Comparison of ENCODE assay signal across 8 cellular contexts in the genomic region with DNA sequence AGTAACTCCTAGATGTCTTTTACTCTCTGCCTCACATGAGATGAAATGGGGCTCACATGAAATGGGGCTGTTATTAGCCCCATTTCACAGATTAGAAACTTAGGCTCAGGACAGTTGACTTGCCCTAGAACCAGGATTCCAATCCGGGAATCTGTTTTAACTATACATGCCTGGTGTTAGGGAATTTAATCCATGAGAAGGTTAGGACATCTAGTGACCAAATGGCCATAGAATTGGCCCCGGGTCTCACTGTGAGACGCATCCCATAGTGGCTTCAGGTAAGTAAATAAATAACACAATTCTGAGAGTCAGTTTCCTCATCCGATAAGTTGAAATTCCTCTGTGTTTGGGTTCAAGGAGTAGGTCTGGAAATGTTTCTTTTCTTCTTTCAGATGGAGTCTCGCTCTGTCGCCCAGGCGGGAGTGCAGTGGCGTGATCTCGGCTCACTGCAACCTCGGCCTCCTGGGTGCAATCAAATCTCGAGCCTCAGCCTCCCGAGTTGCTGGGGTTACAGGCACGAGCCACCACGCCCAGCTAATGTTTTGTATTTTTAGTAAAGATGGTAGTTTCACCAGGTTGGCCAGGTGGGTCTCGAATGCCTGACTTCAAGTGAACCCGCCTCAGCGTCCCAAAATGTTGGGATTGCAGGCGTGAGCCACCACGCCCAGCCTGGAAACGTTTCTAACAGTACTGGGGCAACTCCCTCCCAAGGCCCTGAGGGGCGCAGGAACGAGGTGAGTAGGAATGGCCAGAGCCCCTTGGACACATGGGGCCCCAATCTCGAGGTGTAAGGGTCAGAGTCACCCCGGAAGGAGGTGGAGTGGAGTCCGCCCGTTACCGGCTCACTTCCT. TPM values are rescaled to one million over a fixed set of nuclear protein-coding genes. Genes with fewer than 3 reads are reported as not detected.
DNase-seq lines count a peak whose midpoint lies in the region; ATAC-seq and TF ChIP-seq lines count a peak whose summit lies in the region.

No MANE protein-coding gene starts in this region.

- H3K9me3 Mint-ChIP-seq in Calu3 (ENCODE audit: low read depth, unreplicated experiment): no peaks in the 10 kb centered on the region

- DNase-seq in Calu3: peak; percentile 54
- no peak for DNase-seq in LNCaP clone FGC (ENCODE audit: low read depth)
- DNase-seq in ascending aorta (ENCODE audit: low spot score in 2 of 2): peak in 1 of 2 donors; percentile 69
- DNase-seq in left colon: peak; percentile 47 to 51
- peak; percentile 48 for DNase-seq in testis
- no peak for DNase-seq in NCI-H2107 (lab: John Stamatoyannopoulos, UW)
- no peak for DNase-seq in ecto neural progenitor cell (ENCODE audit: low spot score)

- peak overlapping the region; percentile 90 for H3K4me3 Mint-ChIP-seq in Calu3 (ENCODE audit: low read depth, unreplicated experiment)

- peaks cover 41% of the 10 kb centered on the region for H3K36me3 Mint-ChIP-seq in Calu3 (ENCODE audit: insufficient read depth, unreplicated experiment)

- peak overlapping the region; percentile 70 for H3K4me3 ChIP-seq in LNCaP clone FGC (ENCODE audit: low read depth, low read length)
- H3K4me3 ChIP-seq in ascending aorta: peak overlapping the region; percentile 68 to 75
- peak overlapping the region; percentile 58 to 91 for H3K4me3 ChIP-seq in testis

- TF ChIP-seq CTCF in Calu3 (IDR thresholded peaks at IDR 0.05; ENCODE audit: unreplicated experiment) (no peak), LNCaP clone FGC (IDR thresholded peaks at IDR 0.05; ENCODE audit: control insufficient read depth, extremely low read depth, insufficient read depth) (no peak), ascending aorta (IDR thresholded peaks at IDR 0.05) (no peak), testis (IDR thresholded peaks at IDR 0.05) (peak in 1 of 3 experiments; percentile 3)

- H3K27me3 ChIP-seq in ascending aorta (no peaks in the 10 kb centered on the region), testis (no peaks in the 10 kb centered on the region)

- intact Hi-C loops in Calu3 (cut with micrococcal nuclease; ENCODE audit: unreplicated experiment): no loop called here
- intact Hi-C loops in ascending aorta (cut with DNase I): loop anchor here (2.0 to 10.0 kb wide), 9 partner anchors 116 to 810 kb away; a partner anchor contains a TSS
- intact Hi-C loops in left colon (cut with DNase I, micrococcal nuclease): no loop called here
- intact Hi-C loops in testis (cut with DNase I; ENCODE audit: low total_unique reads): no loop called here

- H3K36me3 ChIP-seq in ascending aorta (peaks cover 13 to 14% of the 10 kb centered on the region in 2 donors), testis (ENCODE audit: low read depth, missing control alignments) (no peaks in the 10 kb centered on the region)

- peak; percentile 44 for ATAC-seq in left colon
- ATAC-seq in GM21515 (IDR thresholded peaks at IDR 0.05; ENCODE audit: unreplicated experiment): no peak

- CTCF ChIA-PET in Calu3 (lab: Charles Lee): no interaction called here

- H3K4me1 ChIP-seq in ascending aorta (peaks cover 5 to 22% of the 10 kb centered on the region in 2 donors), testis (peaks cover 13% of the 10 kb centered on the region)

- peak overlapping the region; percentile 96 for H3K27ac Mint-ChIP-seq in Calu3 (ENCODE audit: unreplicated experiment)

- H3K27ac ChIP-seq in ascending aorta: peak overlapping the region; percentile 90 to 93
- peak overlapping the region; percentile 97 to 98 for H3K27ac ChIP-seq in testis

- no peak for TF ChIP-seq POLR2A in testis (IDR thresholded peaks at IDR 0.05)

- peaks cover 31% of the 10 kb centered on the region for H3K4me1 Mint-ChIP-seq in Calu3 (ENCODE audit: low read depth, unreplicated experiment)

- peaks cover 17% of the 10 kb centered on the region for H3K27me3 Mint-ChIP-seq in Calu3 (ENCODE audit: unreplicated experiment)

- H3K9me3 ChIP-seq in ascending aorta (no peaks in the 10 kb centered on the region), testis (no peaks in the 10 kb centered on the region)

- 45 to 49% methylated on average over 24 to 26 of the region's 27 CpGs for WGBS in testis, 2 donors

- no TSS peak for BruUV-seq in Calu3 (replicated peaks; lab: Mats Ljungman, UMichigan)

RNA-seq across cellular contexts. Expression of a gene that starts 1.2 kb away (rescaled TPM):
- 22.0 and 22.1 TPM in 2 replicates for total RNA-seq in Calu3 (2022)
- 14.9 TPM for total RNA-seq in ascending aorta
- 10 to 100 TPM; 11.0 to 14.0 TPM for total RNA-seq in left colon
- total RNA-seq in testis: 10 to 100 TPM; 63.2 to 64.8 TPM
- 47.4 TPM for polyA plus RNA-seq in testis (ENCODE audit: insufficient read depth, low read depth, low replicate concordance)

RNA-seq across cellular contexts. Expression of a gene that starts 4.7 kb away (rescaled TPM):
- 0.44 and 0.61 TPM in 2 replicates for total RNA-seq in Calu3 (2022)
- total RNA-seq in ascending aorta: 15.5 TPM
- 1 to 10 TPM; 1.0 to 2.6 TPM for total RNA-seq in left colon
- 10 to 100 TPM; 43.8 to 87.4 TPM for total RNA-seq in testis
- polyA plus RNA-seq in testis (ENCODE audit: insufficient read depth, low read depth, low replicate concordance): 31.7 TPM

RNA-seq across cellular contexts. Expression of a gene that starts 57.5 kb away (rescaled TPM):
- total RNA-seq in Calu3 (2022) (3.9 and 4.6 TPM in 2 replicates), ascending aorta (not detected), left colon (1 to 10 TPM; 1.5 to 3.8 TPM), testis (10 to 100 TPM in 1 of 2 donors, 1 to 10 TPM in 1; 9.4 to 20.6 TPM)
- 13.2 TPM for polyA plus RNA-seq in testis (ENCODE audit: insufficient read depth, low read depth, low replicate concordance)

Comparison
In these comparisons a context has a peak if more than half of its experiments do, and no peak if none do; other contexts are left out.
1. DNase-seq: peak in Calu3 (single experiment), left colon (2 of 2) and testis (single experiment); none in LNCaP clone FGC (single experiment), NCI-H2107 (single experiment) and ecto neural progenitor cell (single experiment).
2. Peak in every context shown above with its lines, with median percentiles within 50 percentile points of each other: H3K4me3 ChIP-seq.